Comparison of ENCODE assay signal across 12 cellular contexts in genomic region chr12:56514014-56514318, GRCh38. TPM values are rescaled to one million over a fixed set of nuclear protein-coding genes. Genes with fewer than 3 reads are reported as not detected.
A peak's percentile ranks its signal among the peaks of the same experiment; 100 is the strongest.
DNase-seq lines count a peak whose midpoint lies in the region; ATAC-seq and TF ChIP-seq lines count a peak whose summit lies in the region.
"Not testable (repeated sequence)": the region's sequence is repeated elsewhere in the genome, so short reads cannot be mapped to it uniquely, and the experiment has no call there.
"Had no signal": no experiment of that assay in that cellular context is flagged by ENCODE, and none has a peak within 500 bp of the region (broad histone marks: within the 10 kb centered on the region; RNA-seq: fewer than 3 reads in every experiment).

No MANE protein-coding gene starts in this region.

- POLR2A ChIA-PET in OCI-LY7 (lab: Charles Lee): interaction anchor here (1.8 kb wide), 1 partner anchor 122 kb away, joined by 10 read pairs; no protein-coding TSS in a partner anchor

- not testable (repeated sequence) for H3K4me1 ChIP-seq in GM23338 (ENCODE audit: insufficient read depth); OCI-LY7 (ENCODE audit: insufficient read depth, low read length, poor library complexity, severe bottlenecking); thoracic aorta (ENCODE audit: control insufficient read depth in 1 of 2, low read depth in 2 of 2)

- not testable (repeated sequence) for H3K27ac Mint-ChIP-seq in GM23338, natural killer cell

- H3K9me3 ChIP-seq in OCI-LY7 (ENCODE audit: low read length); thoracic aorta: not testable (repeated sequence)

- not testable (repeated sequence) for H3K4me2 ChIP-seq in GM23338; OCI-LY7 (ENCODE audit: low read length)

- not testable (repeated sequence) for H3K9me2 ChIP-seq in GM23338 (ENCODE audit: insufficient read depth); OCI-LY7 (ENCODE audit: insufficient read depth, low read length)

- not testable (repeated sequence) for TF ChIP-seq CTCF in GM23338 (conservative IDR thresholded peaks at IDR 0.05; ENCODE audit: low read depth in 2 of 2); thoracic aorta (IDR thresholded peaks at IDR 0.05)
- peak; percentile 23; the same call in 1 of the 2 replicates for TF ChIP-seq CTCF in OCI-LY7 (conservative IDR thresholded peaks at IDR 0.05; ENCODE audit: low read length)
- TF ChIP-seq CTCF in VCaP (conservative IDR thresholded peaks at IDR 0.05): peak; percentile 51
- TF ChIP-seq CTCF in coronary artery (IDR thresholded peaks at IDR 0.05): peak; percentile 2
- TF ChIP-seq CTCF in natural killer cell (IDR thresholded peaks at IDR 0.05): peak; percentile 17

- not testable (repeated sequence) for H3F3A ChIP-seq in GM23338 (replicated peaks; ENCODE audit: low read depth)

- not testable (repeated sequence) for H3K9me3 Mint-ChIP-seq in GM23338, natural killer cell

- H3K27me3 Mint-ChIP-seq in GM23338 (ENCODE audit: insufficient read depth, low read depth, poor library complexity): not testable (repeated sequence)
- peaks cover 10 to 25% of the 10 kb centered on the region in 2 donors for H3K27me3 Mint-ChIP-seq in natural killer cell (ENCODE audit: low read depth in 2 of 2)

- not testable (repeated sequence) for H2AFZ ChIP-seq in GM23338; OCI-LY7 (ENCODE audit: low read length)

- H3K4me3 ChIP-seq in GM23338; OCI-LY7 (ENCODE audit: low read depth, low read length, poor library complexity, severe bottlenecking); coronary artery: not testable (repeated sequence)
- H3K4me3 ChIP-seq in thoracic aorta: peak overlapping the region; percentile 17

- not testable (repeated sequence) for H3K36me3 ChIP-seq in GM23338 (ENCODE audit: insufficient read depth); OCI-LY7 (ENCODE audit: insufficient read depth, low read length); thoracic aorta

- not testable (repeated sequence) for H3K27me3 ChIP-seq in GM23338 (ENCODE audit: insufficient read depth); thoracic aorta (replicated peaks; ENCODE audit: insufficient read depth)

- not testable (repeated sequence) for BruUV-seq in OCI-LY7 (replicated peaks; lab: Mats Ljungman, UMichigan)

- CTCF ChIA-PET in OCI-LY7 (lab: Charles Lee; ENCODE audit: unreplicated experiment): interaction anchor here (1.6 kb wide), 1 partner anchor 123 kb away, joined by 7 read pairs; no protein-coding TSS in a partner anchor

- ATAC-seq in GM23338 (peak; percentile 29), left ventricle myocardium superior (peak; percentile 17), natural killer cell (peak in 1 of 3 donors; percentile 8)
- not testable (repeated sequence) for ATAC-seq in thoracic aorta (ENCODE audit: insufficient number of reproducible peaks, low FRiP score, low read depth)

- H3K27ac ChIP-seq in GM23338 (ENCODE audit: low read depth); OCI-LY7 (ENCODE audit: low read depth, low read length, poor library complexity, severe bottlenecking); VCaP; coronary artery; thoracic aorta: not testable (repeated sequence)

- not testable (repeated sequence) for H3K4me1 Mint-ChIP-seq in GM23338, natural killer cell

- not testable (repeated sequence) for H3K79me2 ChIP-seq in GM23338 (replicated peaks; ENCODE audit: insufficient read depth); OCI-LY7 (ENCODE audit: insufficient read depth, low read depth, low read length)

- H3K4me3 Mint-ChIP-seq in GM23338, natural killer cell: not testable (repeated sequence)

- H4K20me1 ChIP-seq in GM23338 (replicated peaks; ENCODE audit: insufficient read depth); OCI-LY7 (ENCODE audit: insufficient read depth, low read length): not testable (repeated sequence)

- not testable (repeated sequence) for DNase-seq in GM23338 (ENCODE audit: low spot score); OCI-LY7 (ENCODE audit: low spot score); coronary artery (ENCODE audit: low spot score); left ventricle myocardium superior; natural killer cell; thoracic aorta (ENCODE audit: low spot score)

- H3K36me3 Mint-ChIP-seq in GM23338 (ENCODE audit: low read depth); natural killer cell: not testable (repeated sequence)

- intact Hi-C loops in OCI-LY7 (cut with micrococcal nuclease; ENCODE audit: unreplicated experiment) (loop anchor here (5.0 to 10.0 kb wide), 2 partner anchors 78 to 601 kb away; partner anchors contain the start of gene STAT6), natural killer cell (cut with micrococcal nuclease) (loop anchor here (5.0 kb wide), 1 partner anchor 473 kb away; no protein-coding TSS in a partner anchor)
- intact Hi-C loops in left ventricle myocardium superior (cut with micrococcal nuclease): not testable (repeated sequence)

RNA-seq across cellular contexts. Expression of gene RBMS2, which starts 7.7 kb away (rescaled TPM):
- 13.1 and 16.8 TPM in 2 replicates for total RNA-seq in GM23338 (2014; rRNA removed; shearing (Covaris generic))
- 4.3 and 9.2 TPM in 2 replicates for polyA plus RNA-seq in GM23338 (2016; fragmentation: Nextera tagmentation; extraction: Ambion mirVana)
- total RNA-seq in OCI-LY7 (2014; rRNA removed; shearing (Covaris generic)): 0.32 and 2.2 TPM in 2 replicates
- 0.27 and 1.1 TPM in 2 replicates for total RNA-seq in OCI-LY7 (2022)
- 26.9 TPM for total RNA-seq in left ventricle myocardium superior
- 10 to 100 TPM; 10.8 to 16.5 (median 15.6) TPM for total RNA-seq in natural killer cell
- total RNA-seq in thoracic aorta: 10 to 100 TPM; 33.4 to 40.2 TPM

RNA-seq across cellular contexts. Expression of gene GLS2, which starts 26.0 kb away (rescaled TPM):
- total RNA-seq in GM23338 (2014; rRNA removed; shearing (Covaris generic)): 24.5 and 31.6 TPM in 2 replicates
- polyA plus RNA-seq in GM23338 (2016; fragmentation: Nextera tagmentation; extraction: Ambion mirVana): 11.2 and 12.2 TPM in 2 replicates
- not detected in 2 replicates for total RNA-seq in OCI-LY7 (2014; rRNA removed; shearing (Covaris generic))
- total RNA-seq in OCI-LY7 (2022): not detected in 2 replicates
- 0.57 TPM for total RNA-seq in left ventricle myocardium superior
- total RNA-seq in natural killer cell: 1 to 10 TPM; 1.2 to 1.6 (median 1.6) TPM
- total RNA-seq in thoracic aorta: under 1 TPM in 1 of 2 donors, not detected in 1; 0.85 TPM
- total RNA-seq: NCI-H460, SJSA1 had no signal

RNA-seq across cellular contexts. Expression of gene SPRYD4, which starts 45.6 kb away (rescaled TPM):
- total RNA-seq in GM23338 (2014; rRNA removed; shearing (Covaris generic)): 2.6 and 3.1 TPM in 2 replicates
- 2.1 and 2.3 TPM in 2 replicates for polyA plus RNA-seq in GM23338 (2016; fragmentation: Nextera tagmentation; extraction: Ambion mirVana)
- 5.3 and 5.9 TPM in 2 replicates for total RNA-seq in OCI-LY7 (2014; rRNA removed; shearing (Covaris generic))
- total RNA-seq in OCI-LY7 (2022) (6.9 and 7.5 TPM in 2 replicates), left ventricle myocardium superior (3.1 TPM), natural killer cell (1 to 10 TPM; 5.6 to 6.2 (median 5.6) TPM), thoracic aorta (1 to 10 TPM; 2.3 to 5.8 TPM)

RNA-seq across cellular contexts. Expression of gene MIP, which starts 59.5 kb away (rescaled TPM):
- not detected in 2 replicates for total RNA-seq in GM23338 (2014; rRNA removed; shearing (Covaris generic))
- 0.29 and 0.47 TPM in 2 replicates for polyA plus RNA-seq in GM23338 (2016; fragmentation: Nextera tagmentation; extraction: Ambion mirVana)
- total RNA-seq in OCI-LY7 (2014; rRNA removed; shearing (Covaris generic)): not detected in 2 replicates
- total RNA-seq in OCI-LY7 (2022): 0.57 TPM in 1 of 2 replicates, not detected in the other
- total RNA-seq in left ventricle myocardium superior: not detected
- total RNA-seq in natural killer cell: not detected
- total RNA-seq in thoracic aorta: not detected
- total RNA-seq: CD8-positive, alpha-beta T cell; NCI-H460; Peyer's patch; Right ventricle myocardium inferior had no signal
